ENCODE assay signal across 15 cellular contexts in genomic region chr22:29983296-29983917, GRCh38.
DNase-seq lines count a peak whose midpoint lies in the region; ATAC-seq, FAIRE-seq and TF ChIP-seq lines count a peak whose summit lies in the region.
"Had no signal": no experiment of that assay in that cellular context is flagged by ENCODE, and none has a peak within 500 bp of the region (broad histone marks: within the 10 kb centered on the region; RNA-seq: fewer than 3 reads in every experiment).

No MANE protein-coding gene starts in this region.

- no peak for TF ChIP-seq CTCF in HEK293 (tag by site-specific recombination; IDR thresholded peaks at IDR 0.05)
- TF ChIP-seq CTCF in VCaP (conservative IDR thresholded peaks at IDR 0.05) = no peak
- no peak for TF ChIP-seq CTCF in mucosa of descending colon (IDR thresholded peaks at IDR 0.05)

- H3K4me1 ChIP-seq in HEK293 (ENCODE audit: control insufficient read depth, insufficient read depth, low read length) = peaks cover 9% of the 10 kb centered on the region
- peaks cover 40% of the 10 kb centered on the region for H3K4me1 ChIP-seq in mucosa of descending colon (ENCODE audit: low read depth)

- H3K9me3 ChIP-seq in HEK293 (ENCODE audit: control insufficient read depth, insufficient read depth, low read depth, low read length) = no peaks in the 10 kb centered on the region
- H3K9me3 ChIP-seq in mucosa of descending colon = no peaks in the 10 kb centered on the region
- H3K9me3 ChIP-seq: BLaER1 treated with 17β-estradiol and CSF1 and Interleukin-3, amounts not matched to agents 10 nM and 100 nM had no signal

- H3K27me3 ChIP-seq in H7 (ENCODE audit: control insufficient read depth, insufficient read depth, low read length) = no peaks in the 10 kb centered on the region
- H3K27me3 ChIP-seq: BLaER1 treated with 17β-estradiol and CSF1 and Interleukin-3, amounts not matched to agents 10 nM and 100 nM had no signal

- H3K4me3 ChIP-seq in HEK293 (ENCODE audit: low read depth, low read length) (no peak overlapping the region), mucosa of descending colon (no peak overlapping the region), H7 (ENCODE audit: insufficient read depth, low read depth, low read length) (no peak overlapping the region)
- H3K4me3 ChIP-seq: BLaER1 treated with 17β-estradiol and CSF1 and Interleukin-3, amounts not matched to agents 10 nM and 100 nM had no signal

- DNase-seq in mucosa of descending colon = peak in 2 of 3 donors; percentile 40 to 62
- DNase-seq in urothelium cell line (ENCODE audit: low spot score) = no peak
- no peak for DNase-seq in H7
- DNase-seq: Calu3; CD8-positive, alpha-beta T cell; DMS79 treated with DMSO at 0.1 percent for 48 hours; GF-D8; GOT3; H9; IMR-90 had no signal

- POLR2A ChIA-PET in HEK293 (lab: Yijun Ruan, JAX) = no interaction called here

- H3K27ac ChIP-seq in HEK293 (ENCODE audit: extremely low read depth, low read depth, low read length) (no peak overlapping the region), VCaP (peak overlapping the region; percentile 56)
- H3K27ac ChIP-seq: BLaER1 treated with 17β-estradiol and CSF1 and Interleukin-3, amounts not matched to agents 10 nM and 100 nM had no signal

- FAIRE-seq in urothelium cell line (lab: Jason Lieb, UNC) = peak; percentile 58
- FAIRE-seq: HTR-8/SVneo had no signal

- CTCF ChIA-PET in HEK293 (lab: Yijun Ruan, JAX) = interaction anchor here (1.0 kb wide), 2 partner anchors 22 to 105 kb away, joined by 3 to 4 read pairs; no protein-coding TSS in a partner anchor

- ATAC-seq in mucosa of descending colon (peak; percentile 91), GM18858 (IDR thresholded peaks at IDR 0.05; ENCODE audit: unreplicated experiment) (no peak)
- ATAC-seq: CD8-positive, alpha-beta T cell had no signal

- intact Hi-C loops in mucosa of descending colon (cut with DNase I, micrococcal nuclease) = no loop called here

- H3K36me3 ChIP-seq in HEK293 (ENCODE audit: control insufficient read depth in 2 of 2, insufficient read depth in 1 of 2, low read length in 2 of 2) = peaks cover 7 to 27% of the 10 kb centered on the region in 2 experiments
- no peaks in the 10 kb centered on the region for H3K36me3 ChIP-seq in mucosa of descending colon (ENCODE audit: low read depth)
- H3K36me3 ChIP-seq in H7 (replicated peaks; ENCODE audit: control insufficient read depth, insufficient read depth, low read length) = no peaks in the 10 kb centered on the region; the same call in 1 of the 2 replicates

TF ChIP-seq in HEK293, 187 proteins besides CTCF, POLR2A, EP300 and RAD21:
- TF ChIP-seq ZNF121 (tag by site-specific recombination; IDR thresholded peaks at IDR 0.05) = 0 out of 2 replicates have a peak, but pooled peaks have one; percentile 28
- no peak for TF ChIP-seq IKZF3 (tag by site-specific recombination; IDR thresholded peaks at IDR 0.05)
- TF ChIP-seq ZNF792 (tag by site-specific recombination; IDR thresholded peaks at IDR 0.05) = no peak
- no peak for TF ChIP-seq GLIS1 (tag by site-specific recombination; IDR thresholded peaks at IDR 0.05)
- peak; percentile 31; the same call in 1 of the 2 replicates for TF ChIP-seq PRDM6 (tag by site-specific recombination; IDR thresholded peaks at IDR 0.05)
- no peak for TF ChIP-seq ZNF843 (tag by site-specific recombination; IDR thresholded peaks at IDR 0.05)
- peak; percentile 55 for TF ChIP-seq ZIC2 (tag by site-specific recombination; IDR thresholded peaks at IDR 0.05)

Comparison
In these comparisons a context has a peak if more than half of its experiments do, and no peak if none do; other contexts are left out.
1. DNase-seq: peak in mucosa of descending colon (2 of 3); none in urothelium cell line (single experiment) and H7 (single experiment).